Comparison of ENCODE assay signal across 30 cellular contexts in the genomic region with DNA sequence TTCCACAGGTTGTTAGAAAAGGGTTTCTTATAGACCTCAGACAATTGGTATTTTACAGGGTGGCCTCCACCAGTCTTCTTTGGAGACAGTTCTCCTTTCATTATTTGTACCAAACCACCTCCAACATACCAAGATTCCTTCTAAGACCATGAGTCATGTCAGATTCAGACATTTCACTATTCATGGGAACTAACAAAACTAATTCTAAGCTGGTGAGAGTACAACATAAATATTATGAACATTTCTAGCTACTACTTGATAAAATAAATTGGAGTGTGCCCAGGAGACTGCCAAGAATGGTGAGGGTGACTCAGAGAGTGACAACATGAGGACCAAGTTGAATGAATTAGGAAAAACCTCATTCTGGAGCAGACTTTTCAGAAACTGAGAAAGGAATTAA.
DNase-seq lines count a peak whose midpoint lies in the region; ATAC-seq and TF ChIP-seq lines count a peak whose summit lies in the region.
"Had no signal": no experiment of that assay in that cellular context is flagged by ENCODE, and none has a peak within 500 bp of the region (broad histone marks: within the 10 kb centered on the region; RNA-seq: fewer than 3 reads in every experiment).

No MANE protein-coding gene starts in this region.

- no peaks in the 10 kb centered on the region for H3K27me3 ChIP-seq in mammary epithelial cell (ENCODE audit: insufficient read depth, low read length)
- H3K27me3 ChIP-seq: heart right ventricle, left lung, Peyer's patch, spleen, suprapubic skin had no signal

- H3K9me3 ChIP-seq in mammary epithelial cell (replicated peaks; ENCODE audit: insufficient read depth, low read length): no peaks in the 10 kb centered on the region
- H3K9me3 ChIP-seq: Peyer's patch, SJCRH30, suprapubic skin had no signal

- H2AFZ ChIP-seq in mammary epithelial cell (ENCODE audit: low read depth, low read length): no peak overlapping the region
- H2AFZ ChIP-seq: GM23338 had no signal

- in situ Hi-C loops in mammary epithelial cell (cut with MboI; ENCODE audit: low sequenced_read_pairs in 2 of 2): no loop called here

- H3K9me3 Mint-ChIP-seq in activated naive CD4-positive, alpha-beta T cell treated with anti-CD3 and anti-CD28 coated beads for 36 hours: peaks cover 7% of the 10 kb centered on the region

- dilution Hi-C loops in mammary epithelial cell (cut with HindIII; ENCODE audit: low sequenced_read_pairs): no loop called here

- DNase-seq in AG20443 (ENCODE audit: low spot score): peak; percentile 13
- peak; percentile 84 for DNase-seq in HT1080 (ENCODE audit: low read depth)
- peak; percentile 72 for DNase-seq in mammary epithelial cell
- peak; percentile 32 for DNase-seq in renal cortical epithelial cell (ENCODE audit: low read depth)
- no peak for DNase-seq in DMS153 treated with DMSO at 0.1 percent for 48 hours (lab: John Stamatoyannopoulos, UW; ENCODE audit: unreplicated experiment)
- no peak for DNase-seq in activated naive CD4-positive, alpha-beta T cell treated with anti-CD3 and anti-CD28 coated beads for 36 hours
- no peak for DNase-seq in activated effector memory CD4-positive, alpha-beta T cell treated with anti-CD3 and anti-CD28 coated beads, Interleukin-2, amount 50 U/mL, for 16 hours
- DNase-seq: ACHN; activated CD4-positive, CD25-positive, alpha-beta regulatory T cell treated with anti-CD3 and anti-CD28 coated beads, Interleukin-2, amount 50 U/mL, for 72 hours; activated CD8-positive, alpha-beta T cell treated with anti-CD3 and anti-CD28 coated beads, Interleukin-2, amount 10 ng/mL, durations not matched to agents 7 days and 5 days; activated gamma-delta T cell; activated naive CD8-positive, alpha-beta T cell treated with anti-CD3 and anti-CD28 coated beads, Interleukin-2, amount 50 U/mL, for 24 hours; activated T-cell treated with anti-CD3 and anti-CD28 coated beads for 4 hours; heart right ventricle; left lung; naive thymus-derived CD4-positive, alpha-beta T cell; NCI-H510A; NK-92 treated with Interleukin-12 subunit alpha and Interleukin-12 subunit beta, amount 100 ng/mL, for 24 hours; nucleus accumbens; Peyer's patch; SJCRH30; spleen; stimulated activated CD4-positive, alpha-beta T cell treated with anti-CD3 and anti-CD28 coated beads, Interleukin-2, amount 100 ng/mL, for 48 hours; T-cell had no signal

- no peaks in the 10 kb centered on the region for H3K79me2 ChIP-seq in mammary epithelial cell (ENCODE audit: insufficient read depth, low read length)

- no peaks in the 10 kb centered on the region for H3K4me1 Mint-ChIP-seq in activated naive CD4-positive, alpha-beta T cell treated with anti-CD3 and anti-CD28 coated beads for 36 hours (ENCODE audit: low read depth)
- H3K4me1 Mint-ChIP-seq: activated naive CD8-positive, alpha-beta T cell treated with anti-CD3 and anti-CD28 coated beads, Interleukin-2, amount 50 U/mL, for 24 hours; CD14-positive monocyte; GM23338; naive thymus-derived CD4-positive, alpha-beta T cell; stimulated activated memory B cell treated with anti-CD40 and anti-IgM and Interleukin-4, amounts not matched to agents 10 μg/mL and 1 μg/mL and 100 μg/mL, for 72 hours; T-cell had no signal

- no peaks in the 10 kb centered on the region for H3K36me3 ChIP-seq in mammary epithelial cell (ENCODE audit: insufficient read depth, low read length)
- H3K36me3 ChIP-seq: heart right ventricle, left lung, Peyer's patch, SJCRH30, spleen, suprapubic skin had no signal

- no peak overlapping the region for H3K4me3 ChIP-seq in mammary epithelial cell (replicated peaks in 1 of 3; ENCODE audit: insufficient read depth in 1 of 3, low read depth in 2 of 3, low read length in 3 of 3)
- H3K4me3 ChIP-seq: GM23338, heart right ventricle, K562, left lung, Peyer's patch, SJCRH30, spleen, suprapubic skin had no signal

- H3K27ac ChIP-seq in mammary epithelial cell (ENCODE audit: insufficient read depth, low read depth, low read length): no peak overlapping the region
- H3K27ac ChIP-seq: heart right ventricle, left lung, Peyer's patch, SJCRH30, spleen, suprapubic skin had no signal

- no peaks in the 10 kb centered on the region for H3K27me3 Mint-ChIP-seq in activated naive CD4-positive, alpha-beta T cell treated with anti-CD3 and anti-CD28 coated beads for 36 hours (ENCODE audit: low read depth)
- H3K27me3 Mint-ChIP-seq: activated naive CD8-positive, alpha-beta T cell treated with anti-CD3 and anti-CD28 coated beads, Interleukin-2, amount 50 U/mL, for 24 hours; naive thymus-derived CD4-positive, alpha-beta T cell; stimulated activated memory B cell treated with anti-CD40 and anti-IgM and Interleukin-4, amounts not matched to agents 10 μg/mL and 1 μg/mL and 100 μg/mL, for 72 hours; T-cell had no signal

- CTCF ChIA-PET in mammary epithelial cell (lab: Charles Lee; ENCODE audit: low non-redundant PET): no interaction called here
- CTCF ChIA-PET in activated naive CD4-positive, alpha-beta T cell treated with anti-CD3 and anti-CD28 coated beads for 36 hours (lab: Charles Lee): no interaction called here

- no peak for TF ChIP-seq CTCF in mammary epithelial cell (conservative IDR thresholded peaks at IDR 0.05 in 1 of 2, IDR thresholded peaks at IDR 0.05 in 1 of 2; ENCODE audit: extremely low read depth in 1 of 2, insufficient read depth in 1 of 2, low read depth in 1 of 2, low read length in 2 of 2)

- BruUV-seq in mammary epithelial cell (replicated peaks; lab: Mats Ljungman, UMichigan): no TSS peak

- H4K20me1 ChIP-seq in mammary epithelial cell (ENCODE audit: insufficient read depth, low read length): no peaks in the 10 kb centered on the region

- H3K4me3 Mint-ChIP-seq in activated naive CD4-positive, alpha-beta T cell treated with anti-CD3 and anti-CD28 coated beads for 36 hours: no peak overlapping the region
- H3K4me3 Mint-ChIP-seq: activated CD8-positive, alpha-beta T cell treated with anti-CD3 and anti-CD28 coated beads, Interleukin-2, amount 10 ng/mL, durations not matched to agents 7 days and 5 days; activated naive CD8-positive, alpha-beta T cell treated with anti-CD3 and anti-CD28 coated beads, Interleukin-2, amount 50 U/mL, for 24 hours; CD14-positive monocyte; GM23338; naive thymus-derived CD4-positive, alpha-beta T cell; stimulated activated memory B cell treated with anti-CD40 and anti-IgM and Interleukin-4, amounts not matched to agents 10 μg/mL and 1 μg/mL and 100 μg/mL, for 72 hours; T-cell had no signal

- intact Hi-C loops in mammary epithelial cell (cut with micrococcal nuclease): no loop called here
- intact Hi-C loops in activated naive CD4-positive, alpha-beta T cell treated with anti-CD3 and anti-CD28 coated beads for 36 hours (cut with micrococcal nuclease): no loop called here

- H3K9ac ChIP-seq in mammary epithelial cell (ENCODE audit: insufficient read depth, low read length): no peak overlapping the region

- no peak overlapping the region for H3K4me2 ChIP-seq in mammary epithelial cell (ENCODE audit: insufficient read depth, low read depth, low read length)
- H3K4me2 ChIP-seq: GM23338 had no signal

- H3K4me1 ChIP-seq in mammary epithelial cell (ENCODE audit: insufficient read depth, low read length): peaks cover 11% of the 10 kb centered on the region
- H3K4me1 ChIP-seq: heart right ventricle, left lung, Peyer's patch, SJCRH30, spleen, suprapubic skin had no signal

- H3K27ac Mint-ChIP-seq in activated naive CD4-positive, alpha-beta T cell treated with anti-CD3 and anti-CD28 coated beads for 36 hours: no peak overlapping the region
- H3K27ac Mint-ChIP-seq: activated CD8-positive, alpha-beta T cell treated with anti-CD3 and anti-CD28 coated beads, Interleukin-2, amount 10 ng/mL, durations not matched to agents 7 days and 5 days; activated naive CD8-positive, alpha-beta T cell treated with anti-CD3 and anti-CD28 coated beads, Interleukin-2, amount 50 U/mL, for 24 hours; CD14-positive monocyte; GM23338; naive thymus-derived CD4-positive, alpha-beta T cell; stimulated activated memory B cell treated with anti-CD40 and anti-IgM and Interleukin-4, amounts not matched to agents 10 μg/mL and 1 μg/mL and 100 μg/mL, for 72 hours; T-cell had no signal

- H3K36me3 Mint-ChIP-seq in activated naive CD4-positive, alpha-beta T cell treated with anti-CD3 and anti-CD28 coated beads for 36 hours (ENCODE audit: low read depth): no peaks in the 10 kb centered on the region
- H3K36me3 Mint-ChIP-seq: CD14-positive monocyte; stimulated activated memory B cell treated with anti-CD40 and anti-IgM and Interleukin-4, amounts not matched to agents 10 μg/mL and 1 μg/mL and 100 μg/mL, for 72 hours; T-cell had no signal

- no peak for ATAC-seq in GM18520 (IDR thresholded peaks at IDR 0.05; ENCODE audit: unreplicated experiment)
- ATAC-seq: activated CD8-positive, alpha-beta T cell treated with anti-CD3 and anti-CD28 coated beads, Interleukin-2, amount 10 ng/mL, durations not matched to agents 7 days and 5 days; activated naive CD8-positive, alpha-beta T cell treated with anti-CD3 and anti-CD28 coated beads, Interleukin-2, amount 50 U/mL, for 24 hours; GM23338; heart right ventricle; K562; left lung; naive thymus-derived CD4-positive, alpha-beta T cell; stimulated activated memory B cell treated with anti-CD40 and anti-IgM and Interleukin-4, amounts not matched to agents 10 μg/mL and 1 μg/mL and 100 μg/mL, for 72 hours; T-cell had no signal

Comparison
In these comparisons a context has a peak if more than half of its experiments do, and no peak if none do; other contexts are left out.
1. DNase-seq: peak in AG20443 (single experiment), HT1080 (single experiment), mammary epithelial cell (single experiment) and renal cortical epithelial cell (single experiment); none in DMS153 treated with DMSO at 0.1 percent for 48 hours (single experiment), activated naive CD4-positive, alpha-beta T cell treated with anti-CD3 and anti-CD28 coated beads for 36 hours (single experiment) and activated effector memory CD4-positive, alpha-beta T cell treated with anti-CD3 and anti-CD28 coated beads, Interleukin-2, amount 50 U/mL, for 16 hours (single experiment).